19 cellular contexts compared by ENCODE assay signal in genomic region chr20:62692176-62692575, GRCh38. TPM values are rescaled to one million over a fixed set of nuclear protein-coding genes. Genes with fewer than 3 reads are reported as not detected.
"Had no signal": no experiment of that assay in that cellular context is flagged by ENCODE, and none has a peak within 500 bp of the region (broad histone marks: within the 10 kb centered on the region; RNA-seq: fewer than 3 reads in every experiment).

No MANE protein-coding gene starts in this region.

- H3K4me1 ChIP-seq: breast epithelium, prostate gland had no signal

- H3K9me3 ChIP-seq: breast epithelium, gastroesophageal sphincter, prostate gland, sigmoid colon had no signal

- H3K27ac ChIP-seq: breast epithelium, gastroesophageal sphincter, prostate gland had no signal

- H3K36me3 ChIP-seq: breast epithelium, gastroesophageal sphincter, prostate gland, sigmoid colon had no signal

- H3K4me3 ChIP-seq: breast epithelium, gastroesophageal sphincter, prostate gland, sigmoid colon had no signal

- H3K27me3 ChIP-seq: sigmoid colon had no signal

- DNase-seq: activated CD4-positive, alpha-beta memory T cell treated with anti-CD3 and anti-CD28 coated beads for 36 hours; activated CD4-positive, alpha-beta T cell treated with anti-CD3 and anti-CD28 coated beads for 36 hours; activated CD8-positive, alpha-beta memory T cell treated with anti-CD3 and anti-CD28 coated beads, Interleukin-2, amount 10 ng/mL, durations not matched to agents 7 days and 5 days; activated naive CD4-positive, alpha-beta T cell treated with anti-CD3 and anti-CD28 coated beads for 36 hours; activated naive CD8-positive, alpha-beta T cell treated with anti-CD3 and anti-CD28 coated beads, Interleukin-2, amount 50 U/mL, for 24 hours; activated T-cell treated with anti-CD3 and anti-CD28 coated beads, Interleukin-2, amount 50 U/mL, for 1 hour; aorta; effector memory CD8-positive, alpha-beta T cell; left cardiac atrium; sigmoid colon; stimulated activated CD4-positive, alpha-beta T cell treated with anti-CD3 and anti-CD28 coated beads, Interleukin-12 subunit alpha, Interleukin-12 subunit beta, amount 100 ng/mL, for 4 hours; stimulated activated CD4-positive, alpha-beta T cell treated with anti-CD3 and anti-CD28 coated beads, Interleukin-2, amount 100 ng/mL, for 24 hours; T-helper 17 cell had no signal

RNA-seq across cellular contexts. Expression of gene NTSR1, which starts 16.5 kb away (rescaled TPM):
- total RNA-seq: activated CD4-positive, alpha-beta memory T cell treated with anti-CD3 and anti-CD28 coated beads for 36 hours; activated CD8-positive, alpha-beta memory T cell treated with anti-CD3 and anti-CD28 coated beads, Interleukin-2, amount 10 ng/mL, durations not matched to agents 7 days and 5 days; activated naive CD4-positive, alpha-beta T cell treated with anti-CD3 and anti-CD28 coated beads for 36 hours; activated T-helper 2 cell treated with anti-CD3 and anti-CD28 coated beads, Interferon-gamma antibody, Interleukin-2, Interleukin-4, amounts not matched to agents 10 μg/mL and 5 μg/mL and 100 μg/mL, durations not matched to agents 14 hours and 24 hours and 36 hours; aorta; epithelial cell of proximal tubule; left cardiac atrium; natural killer cell treated with Interleukin-12 subunit alpha and Interleukin-12 subunit beta and Interleukin-15 and Interleukin-18, amount 100 ng/mL, for 72 hours had no signal
- polyA plus RNA-seq: aorta had no signal
